ENCODE assay signal across 14 cellular contexts in genomic region chr4:128775916-128776315, GRCh38.
"Had no signal": no experiment of that assay in that cellular context is flagged by ENCODE, and none has a peak within 500 bp of the region (broad histone marks: within the 10 kb centered on the region; RNA-seq: fewer than 3 reads in every experiment).

No MANE protein-coding gene starts in this region.

- H3K27ac ChIP-seq: brain microvascular endothelial cell, heart left ventricle, lower lobe of right lung, pancreas, tibial nerve had no signal

- DNase-seq: activated CD4-positive, CD25-positive, alpha-beta regulatory T cell treated with anti-CD3 and anti-CD28 coated beads, Interleukin-2, amount 50 U/mL, for 72 hours; activated naive CD4-positive, alpha-beta T cell; activated naive CD8-positive, alpha-beta T cell treated with anti-CD3 and anti-CD28 coated beads, Interleukin-2, amount 10 ng/mL, durations not matched to agents 7 days and 5 days; activated T-cell treated with anti-CD3 and anti-CD28 coated beads for 4 hours; brain microvascular endothelial cell; cortex of kidney; effector CD8-positive, alpha-beta T cell; heart left ventricle; lower lobe of right lung; naive B cell; stimulated activated CD4-positive, alpha-beta T cell treated with anti-CD3 and anti-CD28 coated beads, Interleukin-2, amount 100 ng/mL, for 48 hours; stimulated activated naive B cell treated with anti-CD40 and anti-IgM and Interleukin-4, amounts not matched to agents 10 μg/mL and 1 μg/mL and 100 μg/mL, for 72 hours had no signal

- H3K27me3 ChIP-seq: brain microvascular endothelial cell, heart left ventricle, pancreas, tibial nerve had no signal

- H3K4me1 ChIP-seq: pancreas, tibial nerve had no signal

- H3K36me3 ChIP-seq: brain microvascular endothelial cell, heart left ventricle, lower lobe of right lung, pancreas, tibial nerve had no signal

- H3K4me3 ChIP-seq: heart left ventricle, lower lobe of right lung, pancreas, tibial nerve had no signal
